Comparison of ENCODE assay signal across 10 cellular contexts in the genomic region with DNA sequence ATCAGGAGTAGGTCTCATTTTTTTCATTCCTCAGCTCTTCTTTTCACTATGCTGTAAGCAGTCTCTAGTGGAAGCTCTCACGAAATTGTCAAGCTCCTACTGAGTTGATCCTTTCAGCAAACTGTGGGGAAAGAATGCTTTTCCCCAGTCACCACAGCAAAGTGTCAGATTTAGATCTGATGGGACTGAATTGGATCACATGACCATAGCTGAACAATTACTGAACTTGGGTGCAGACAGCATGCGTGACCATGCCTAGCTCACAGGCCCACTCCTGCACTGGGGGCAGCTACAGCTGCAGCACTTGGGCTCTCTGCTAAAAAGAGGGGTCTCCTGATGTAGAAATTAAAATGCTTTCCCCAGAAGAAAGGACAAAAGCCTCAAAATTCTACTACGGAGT. TPM values are rescaled to one million over a fixed set of nuclear protein-coding genes. Genes with fewer than 3 reads are reported as not detected.
A peak's percentile ranks its signal among the peaks of the same experiment; 100 is the strongest.
DNase-seq lines count a peak whose midpoint lies in the region; ATAC-seq and TF ChIP-seq lines count a peak whose summit lies in the region.
"Had no signal": no experiment of that assay in that cellular context is flagged by ENCODE, and none has a peak within 500 bp of the region (broad histone marks: within the 10 kb centered on the region; RNA-seq: fewer than 3 reads in every experiment).

No MANE protein-coding gene starts in this region.

- H3K27ac ChIP-seq in upper lobe of right lung (no peak overlapping the region), gastrocnemius medialis (no peak overlapping the region), RWPE1 (no peak overlapping the region)
- H3K27ac ChIP-seq: cardiac muscle cell, VCaP had no signal

- CTCF ChIA-PET in RWPE1 (lab: Yijun Ruan, JAX), result no interaction called here

- H3K4me3 ChIP-seq in upper lobe of right lung (no peak overlapping the region), gastrocnemius medialis (no peak overlapping the region)
- H3K4me3 ChIP-seq: cardiac muscle cell had no signal

- ATAC-seq in HG03575 (IDR thresholded peaks at IDR 0.05; ENCODE audit: extremely low read depth, insufficient number of reproducible peaks, low FRiP score, unreplicated experiment), result peak; percentile 26
- ATAC-seq in activated T-helper 17 cell treated with anti-CD3 and anti-CD28 coated beads, Interleukin-2, amount 50 U/mL, for 72 hours (replicated peaks), result peak; percentile 53
- ATAC-seq in upper lobe of right lung, result peak; percentile 61
- ATAC-seq in gastrocnemius medialis, result no peak

- in situ Hi-C loops in gastrocnemius medialis (cut with MboI; ENCODE audit: low sequenced_read_pairs in 4 of 4), result no loop called here

- no peak for TF ChIP-seq POLR2A in gastrocnemius medialis (IDR thresholded peaks at IDR 0.05)

- H3K27ac Mint-ChIP-seq in activated T-helper 17 cell treated with anti-CD3 and anti-CD28 coated beads, Interleukin-2, amount 50 U/mL, for 72 hours, result peak overlapping the region; percentile 59

- H3K4me1 ChIP-seq in upper lobe of right lung, result peaks cover 3% of the 10 kb centered on the region
- no peaks in the 10 kb centered on the region for H3K4me1 ChIP-seq in gastrocnemius medialis

- H3K4me1 Mint-ChIP-seq in activated T-helper 17 cell treated with anti-CD3 and anti-CD28 coated beads, Interleukin-2, amount 50 U/mL, for 72 hours, result peaks cover 42% of the 10 kb centered on the region

- intact Hi-C loops in upper lobe of right lung (cut with DNase I) (no loop called here), gastrocnemius medialis (cut with DNase I; ENCODE audit: low total_unique reads) (no loop called here)

- no peaks in the 10 kb centered on the region for H3K9me3 Mint-ChIP-seq in activated T-helper 17 cell treated with anti-CD3 and anti-CD28 coated beads, Interleukin-2, amount 50 U/mL, for 72 hours

- peaks cover 41% of the 10 kb centered on the region for H3K36me3 Mint-ChIP-seq in activated T-helper 17 cell treated with anti-CD3 and anti-CD28 coated beads, Interleukin-2, amount 50 U/mL, for 72 hours (ENCODE audit: low read depth)

- H3K9me3 ChIP-seq in upper lobe of right lung (no peaks in the 10 kb centered on the region), gastrocnemius medialis (no peaks in the 10 kb centered on the region)

- H3K36me3 ChIP-seq in upper lobe of right lung, result no peaks in the 10 kb centered on the region
- H3K36me3 ChIP-seq in gastrocnemius medialis, result no peaks in the 10 kb centered on the region
- H3K36me3 ChIP-seq: cardiac muscle cell had no signal

- no peak for TF ChIP-seq CTCF in upper lobe of right lung (IDR thresholded peaks at IDR 0.05)
- no peak for TF ChIP-seq CTCF in gastrocnemius medialis (IDR thresholded peaks at IDR 0.05 in 4 of 5, conservative IDR thresholded peaks at IDR 0.05 in 1 of 5)
- TF ChIP-seq CTCF in RWPE1 (conservative IDR thresholded peaks at IDR 0.05; ENCODE audit: low read depth), result no peak

- peak; percentile 31 for DNase-seq in stimulated activated CD4-positive, alpha-beta T cell treated with anti-CD3 and anti-CD28 coated beads, Interleukin-1b, Interleukin-23, amount 100 ng/mL, for 48 hours
- no peak for DNase-seq in stimulated activated CD4-positive, alpha-beta T cell treated with anti-CD3 and anti-CD28 coated beads, Interleukin-4, amount 100 ng/mL, for 4 hours
- DNase-seq in upper lobe of right lung (no peak), gastrocnemius medialis (no peak), RWPE1 (ENCODE audit: low spot score) (no peak), NCI-H1417 (lab: John Stamatoyannopoulos, UW) (no peak)

- no peaks in the 10 kb centered on the region for H3K27me3 ChIP-seq in upper lobe of right lung
- no peaks in the 10 kb centered on the region for H3K27me3 ChIP-seq in gastrocnemius medialis
- H3K27me3 ChIP-seq: cardiac muscle cell had no signal

- no peaks in the 10 kb centered on the region for H3K27me3 Mint-ChIP-seq in activated T-helper 17 cell treated with anti-CD3 and anti-CD28 coated beads, Interleukin-2, amount 50 U/mL, for 72 hours

- H3K4me3 Mint-ChIP-seq in activated T-helper 17 cell treated with anti-CD3 and anti-CD28 coated beads, Interleukin-2, amount 50 U/mL, for 72 hours, result peak overlapping the region; percentile 86

- POLR2A ChIA-PET in RWPE1 (lab: Yijun Ruan, JAX; ENCODE audit: low non-redundant PET), result no interaction called here

RNA-seq across cellular contexts. Expression of gene ARHGAP15, which starts 3.1 kb away (rescaled TPM):
- 10 to 100 TPM; 93.3 to 98.3 TPM for total RNA-seq in activated T-helper 17 cell treated with anti-CD3 and anti-CD28 coated beads, Interleukin-2, amount 50 U/mL, for 72 hours
- 19.2 TPM for total RNA-seq in upper lobe of right lung
- total RNA-seq in gastrocnemius medialis, result 1 to 10 TPM in 3 of 4 donors, not detected in 1; 1.2 to 3.2 (median 1.3) TPM
- total RNA-seq: cardiac muscle cell had no signal

Comparison
In these comparisons a context has a peak if more than half of its experiments do, and no peak if none do; other contexts are left out.
1. ATAC-seq: peak in HG03575 (single experiment), activated T-helper 17 cell treated with anti-CD3 and anti-CD28 coated beads, Interleukin-2, amount 50 U/mL, for 72 hours (single experiment) and upper lobe of right lung (single experiment); none in gastrocnemius medialis (0 of 2).